ENCODE assay signal across 1 cellular context in genomic region chr12:93441111-93441616, GRCh38.
TF ChIP-seq lines count a peak whose summit lies in the region.

No MANE protein-coding gene starts in this region.

TF ChIP-seq in SK-N-SH treated with all-trans-retinoic acid at 6 μM for 48 hours, 23 proteins besides CTCF, POLR2A, EP300 and RAD21 (continued from another document):
- no peak for TF ChIP-seq PATZ1 (CRISPR knock-in tag; IDR thresholded peaks at IDR 0.05; ENCODE audit: borderline replicate concordance)
